1 cellular context compared by ENCODE assay signal in the genomic region with DNA sequence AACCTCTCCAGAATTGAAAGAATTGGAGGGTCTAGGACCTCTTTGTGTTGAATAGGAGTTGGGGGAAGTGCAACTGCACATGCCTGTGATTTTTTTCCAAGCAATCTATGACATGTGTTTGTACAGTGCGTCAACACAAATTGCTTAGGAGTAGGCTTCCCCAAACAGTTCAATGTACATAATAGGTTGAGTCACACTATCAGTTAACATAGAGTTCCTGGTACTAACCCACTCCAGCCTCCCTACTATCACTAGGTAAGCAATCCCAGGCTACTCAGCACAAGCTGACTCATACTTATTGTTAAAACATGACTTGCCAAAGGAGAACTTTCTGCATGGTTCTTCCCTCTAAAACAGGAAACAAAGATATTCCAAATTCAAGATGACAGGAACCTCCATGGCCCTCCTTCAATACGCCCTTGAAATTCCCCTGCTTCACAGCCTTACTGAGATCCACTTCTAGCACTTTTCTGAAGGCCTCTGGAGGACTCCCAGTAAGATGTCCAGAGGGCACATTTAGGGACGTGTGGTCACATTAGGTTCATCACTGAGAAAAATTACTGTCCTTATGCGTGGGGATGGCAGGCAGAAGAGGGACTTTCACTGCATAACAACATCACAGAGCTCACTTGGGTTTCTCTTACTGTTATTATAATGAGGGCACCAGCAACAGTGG.
TF ChIP-seq lines count a peak whose summit lies in the region.

No MANE protein-coding gene starts in this region.

TF ChIP-seq in K562, 482 proteins besides CTCF, POLR2A, EP300 and RAD21 (continued from another document and continues in another):
- TF ChIP-seq ZNF436 (CRISPR knock-in tag; IDR thresholded peaks at IDR 0.05) (no peak), ZNF197 (CRISPR knock-in tag; IDR thresholded peaks at IDR 0.05; ENCODE audit: low read depth) (no peak), EGR1 (conservative IDR thresholded peaks at IDR 0.05) (no peak), CBFA2T3 (IDR thresholded peaks at IDR 0.05) (peak; percentile 45; the same call in 1 of the 2 replicates), TRIM28 (IDR thresholded peaks at IDR 0.05) (no peak), FOXP1 (CRISPR knock-in tag; IDR thresholded peaks at IDR 0.05) (no peak), YY1 (IDR thresholded peaks at IDR 0.05; ENCODE audit: borderline replicate concordance in 1 of 3, control insufficient read depth in 1 of 3, extremely low read depth in 1 of 3, insufficient read depth in 3 of 3, insufficient read length in 1 of 3, insufficient replicate concordance in 2 of 3, low read depth in 1 of 3, low read length in 2 of 3) (no peak), SLC30A9 (CRISPR knock-in tag; IDR thresholded peaks at IDR 0.05) (no peak), ZFPM2 (CRISPR knock-in tag; IDR thresholded peaks at IDR 0.05) (no peak), DPF2 (IDR thresholded peaks at IDR 0.05) (peak; percentile 52), NFATC3 (IDR thresholded peaks at IDR 0.05) (no peak), CHCHD3 (CRISPR knock-in tag; IDR thresholded peaks at IDR 0.05) (no peak), MAFK (IDR thresholded peaks at IDR 0.05; ENCODE audit: low read length) (peak; percentile 59), ATF7 (IDR thresholded peaks at IDR 0.05) (0 out of 2 replicates have a peak, but pooled peaks have one; percentile 30), ETV6 (IDR thresholded peaks at IDR 0.05; ENCODE audit: borderline replicate concordance in 1 of 2, low read depth in 2 of 2, low read length in 1 of 2) (no peak), ETV6 (CRISPR knock-in tag; IDR thresholded peaks at IDR 0.05; ENCODE audit: borderline replicate concordance) (no peak), ZFX (CRISPR knock-in tag; IDR thresholded peaks at IDR 0.05) (no peak), ZNF316 (IDR thresholded peaks at IDR 0.05) (peak; percentile 85), NR1H2 (CRISPR knock-in tag; IDR thresholded peaks at IDR 0.05) (no peak), JUND (IDR thresholded peaks at IDR 0.05; ENCODE audit: borderline replicate concordance, low read depth, low read length) (peak; percentile 83), JUND (tag; IDR thresholded peaks at IDR 0.05; ENCODE audit: borderline replicate concordance, low read depth, low read length) (peak; percentile 79; the same call in 2 of the 3 replicates), SAFB (IDR thresholded peaks at IDR 0.05; ENCODE audit: borderline replicate concordance, low read depth, low read length) (no peak), ZNF384 (IDR thresholded peaks at IDR 0.05; ENCODE audit: low read depth, low read length) (no peak), ZNF212 (CRISPR knock-in tag; IDR thresholded peaks at IDR 0.05) (no peak), SRF (CRISPR knock-in tag; IDR thresholded peaks at IDR 0.05) (no peak), ARNT (IDR thresholded peaks at IDR 0.05) (no peak), ZNF431 (CRISPR knock-in tag; IDR thresholded peaks at IDR 0.05) (no peak), NFIX (CRISPR knock-in tag; IDR thresholded peaks at IDR 0.05; ENCODE audit: low read depth) (no peak), ZNF133 (CRISPR knock-in tag; IDR thresholded peaks at IDR 0.05) (no peak), GATA2 (CRISPR knock-in tag; IDR thresholded peaks at IDR 0.05) (no peak), RBM14 (IDR thresholded peaks at IDR 0.05; ENCODE audit: borderline replicate concordance, insufficient read depth, low read depth, low read length) (no peak), POLR2G (IDR thresholded peaks at IDR 0.05; ENCODE audit: low read depth, low read length) (no peak), NEUROD1 (IDR thresholded peaks at IDR 0.05; ENCODE audit: borderline replicate concordance, low read depth, low read length, partially characterized antibody) (no peak), RBM15 (IDR thresholded peaks at IDR 0.05; ENCODE audit: insufficient read depth, low read length) (no peak), ZBTB1 (CRISPR knock-in tag; IDR thresholded peaks at IDR 0.05; ENCODE audit: borderline replicate concordance, low read depth) (no peak), ZBED1 (IDR thresholded peaks at IDR 0.05) (no peak), ZNF224 (CRISPR knock-in tag; IDR thresholded peaks at IDR 0.05) (no peak), L3MBTL2 (IDR thresholded peaks at IDR 0.05) (no peak)
- TF ChIP-seq, protein P1, sequence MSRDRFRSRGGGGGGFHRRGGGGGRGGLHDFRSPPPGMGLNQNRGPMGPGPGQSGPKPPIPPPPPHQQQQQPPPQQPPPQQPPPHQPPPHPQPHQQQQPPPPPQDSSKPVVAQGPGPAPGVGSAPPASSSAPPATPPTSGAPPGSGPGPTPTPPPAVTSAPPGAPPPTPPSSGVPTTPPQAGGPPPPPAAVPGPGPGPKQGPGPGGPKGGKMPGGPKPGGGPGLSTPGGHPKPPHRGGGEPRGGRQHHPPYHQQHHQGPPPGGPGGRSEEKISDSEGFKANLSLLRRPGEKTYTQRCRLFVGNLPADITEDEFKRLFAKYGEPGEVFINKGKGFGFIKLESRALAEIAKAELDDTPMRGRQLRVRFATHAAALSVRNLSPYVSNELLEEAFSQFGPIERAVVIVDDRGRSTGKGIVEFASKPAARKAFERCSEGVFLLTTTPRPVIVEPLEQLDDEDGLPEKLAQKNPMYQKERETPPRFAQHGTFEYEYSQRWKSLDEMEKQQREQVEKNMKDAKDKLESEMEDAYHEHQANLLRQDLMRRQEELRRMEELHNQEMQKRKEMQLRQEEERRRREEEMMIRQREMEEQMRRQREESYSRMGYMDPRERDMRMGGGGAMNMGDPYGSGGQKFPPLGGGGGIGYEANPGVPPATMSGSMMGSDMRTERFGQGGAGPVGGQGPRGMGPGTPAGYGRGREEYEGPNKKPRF (IDR thresholded peaks at IDR 0.05; ENCODE audit: low read depth, low read length): no peak
- TF ChIP-seq, protein P2, sequence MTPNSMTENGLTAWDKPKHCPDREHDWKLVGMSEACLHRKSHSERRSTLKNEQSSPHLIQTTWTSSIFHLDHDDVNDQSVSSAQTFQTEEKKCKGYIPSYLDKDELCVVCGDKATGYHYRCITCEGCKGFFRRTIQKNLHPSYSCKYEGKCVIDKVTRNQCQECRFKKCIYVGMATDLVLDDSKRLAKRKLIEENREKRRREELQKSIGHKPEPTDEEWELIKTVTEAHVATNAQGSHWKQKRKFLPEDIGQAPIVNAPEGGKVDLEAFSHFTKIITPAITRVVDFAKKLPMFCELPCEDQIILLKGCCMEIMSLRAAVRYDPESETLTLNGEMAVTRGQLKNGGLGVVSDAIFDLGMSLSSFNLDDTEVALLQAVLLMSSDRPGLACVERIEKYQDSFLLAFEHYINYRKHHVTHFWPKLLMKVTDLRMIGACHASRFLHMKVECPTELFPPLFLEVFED (CRISPR knock-in tag; conservative IDR thresholded peaks at IDR 0.05): no peak
- TF ChIP-seq, protein P3, sequence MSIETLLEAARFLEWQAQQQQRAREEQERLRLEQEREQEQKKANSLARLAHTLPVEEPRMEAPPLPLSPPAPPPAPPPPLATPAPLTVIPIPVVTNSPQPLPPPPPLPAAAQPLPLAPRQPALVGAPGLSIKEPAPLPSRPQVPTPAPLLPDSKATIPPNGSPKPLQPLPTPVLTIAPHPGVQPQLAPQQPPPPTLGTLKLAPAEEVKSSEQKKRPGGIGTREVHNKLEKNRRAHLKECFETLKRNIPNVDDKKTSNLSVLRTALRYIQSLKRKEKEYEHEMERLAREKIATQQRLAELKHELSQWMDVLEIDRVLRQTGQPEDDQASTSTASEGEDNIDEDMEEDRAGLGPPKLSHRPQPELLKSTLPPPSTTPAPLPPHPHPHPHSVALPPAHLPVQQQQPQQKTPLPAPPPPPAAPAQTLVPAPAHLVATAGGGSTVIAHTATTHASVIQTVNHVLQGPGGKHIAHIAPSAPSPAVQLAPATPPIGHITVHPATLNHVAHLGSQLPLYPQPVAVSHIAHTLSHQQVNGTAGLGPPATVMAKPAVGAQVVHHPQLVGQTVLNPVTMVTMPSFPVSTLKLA (conservative IDR thresholded peaks at IDR 0.05): 0 out of 4 replicates have a peak, but pooled peaks of 1 of the 2 experiments have one; percentile 36
- TF ChIP-seq, protein P4, sequence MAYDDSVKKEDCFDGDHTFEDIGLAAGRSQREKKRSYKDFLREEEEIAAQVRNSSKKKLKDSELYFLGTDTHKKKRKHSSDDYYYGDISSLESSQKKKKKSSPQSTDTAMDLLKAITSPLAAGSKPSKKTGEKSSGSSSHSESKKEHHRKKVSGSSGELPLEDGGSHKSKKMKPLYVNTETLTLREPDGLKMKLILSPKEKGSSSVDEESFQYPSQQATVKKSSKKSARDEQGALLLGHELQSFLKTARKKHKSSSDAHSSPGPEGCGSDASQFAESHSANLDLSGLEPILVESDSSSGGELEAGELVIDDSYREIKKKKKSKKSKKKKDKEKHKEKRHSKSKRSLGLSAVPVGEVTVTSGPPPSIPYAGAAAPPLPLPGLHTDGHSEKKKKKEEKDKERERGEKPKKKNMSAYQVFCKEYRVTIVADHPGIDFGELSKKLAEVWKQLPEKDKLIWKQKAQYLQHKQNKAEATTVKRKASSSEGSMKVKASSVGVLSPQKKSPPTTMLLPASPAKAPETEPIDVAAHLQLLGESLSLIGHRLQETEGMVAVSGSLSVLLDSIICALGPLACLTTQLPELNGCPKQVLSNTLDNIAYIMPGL (CRISPR knock-in tag; IDR thresholded peaks at IDR 0.05): no peak
- TF ChIP-seq, protein P5, sequence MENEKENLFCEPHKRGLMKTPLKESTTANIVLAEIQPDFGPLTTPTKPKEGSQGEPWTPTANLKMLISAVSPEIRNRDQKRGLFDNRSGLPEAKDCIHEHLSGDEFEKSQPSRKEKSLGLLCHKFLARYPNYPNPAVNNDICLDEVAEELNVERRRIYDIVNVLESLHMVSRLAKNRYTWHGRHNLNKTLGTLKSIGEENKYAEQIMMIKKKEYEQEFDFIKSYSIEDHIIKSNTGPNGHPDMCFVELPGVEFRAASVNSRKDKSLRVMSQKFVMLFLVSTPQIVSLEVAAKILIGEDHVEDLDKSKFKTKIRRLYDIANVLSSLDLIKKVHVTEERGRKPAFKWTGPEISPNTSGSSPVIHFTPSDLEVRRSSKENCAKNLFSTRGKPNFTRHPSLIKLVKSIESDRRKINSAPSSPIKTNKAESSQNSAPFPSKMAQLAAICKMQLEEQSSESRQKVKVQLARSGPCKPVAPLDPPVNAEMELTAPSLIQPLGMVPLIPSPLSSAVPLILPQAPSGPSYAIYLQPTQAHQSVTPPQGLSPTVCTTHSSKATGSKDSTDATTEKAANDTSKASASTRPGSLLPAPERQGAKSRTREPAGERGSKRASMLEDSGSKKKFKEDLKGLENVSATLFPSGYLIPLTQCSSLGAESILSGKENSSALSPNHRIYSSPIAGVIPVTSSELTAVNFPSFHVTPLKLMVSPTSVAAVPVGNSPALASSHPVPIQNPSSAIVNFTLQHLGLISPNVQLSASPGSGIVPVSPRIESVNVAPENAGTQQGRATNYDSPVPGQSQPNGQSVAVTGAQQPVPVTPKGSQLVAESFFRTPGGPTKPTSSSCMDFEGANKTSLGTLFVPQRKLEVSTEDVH (IDR thresholded peaks at IDR 0.05; ENCODE audit: low read depth, partially characterized antibody): no peak
- TF ChIP-seq, protein P6, sequence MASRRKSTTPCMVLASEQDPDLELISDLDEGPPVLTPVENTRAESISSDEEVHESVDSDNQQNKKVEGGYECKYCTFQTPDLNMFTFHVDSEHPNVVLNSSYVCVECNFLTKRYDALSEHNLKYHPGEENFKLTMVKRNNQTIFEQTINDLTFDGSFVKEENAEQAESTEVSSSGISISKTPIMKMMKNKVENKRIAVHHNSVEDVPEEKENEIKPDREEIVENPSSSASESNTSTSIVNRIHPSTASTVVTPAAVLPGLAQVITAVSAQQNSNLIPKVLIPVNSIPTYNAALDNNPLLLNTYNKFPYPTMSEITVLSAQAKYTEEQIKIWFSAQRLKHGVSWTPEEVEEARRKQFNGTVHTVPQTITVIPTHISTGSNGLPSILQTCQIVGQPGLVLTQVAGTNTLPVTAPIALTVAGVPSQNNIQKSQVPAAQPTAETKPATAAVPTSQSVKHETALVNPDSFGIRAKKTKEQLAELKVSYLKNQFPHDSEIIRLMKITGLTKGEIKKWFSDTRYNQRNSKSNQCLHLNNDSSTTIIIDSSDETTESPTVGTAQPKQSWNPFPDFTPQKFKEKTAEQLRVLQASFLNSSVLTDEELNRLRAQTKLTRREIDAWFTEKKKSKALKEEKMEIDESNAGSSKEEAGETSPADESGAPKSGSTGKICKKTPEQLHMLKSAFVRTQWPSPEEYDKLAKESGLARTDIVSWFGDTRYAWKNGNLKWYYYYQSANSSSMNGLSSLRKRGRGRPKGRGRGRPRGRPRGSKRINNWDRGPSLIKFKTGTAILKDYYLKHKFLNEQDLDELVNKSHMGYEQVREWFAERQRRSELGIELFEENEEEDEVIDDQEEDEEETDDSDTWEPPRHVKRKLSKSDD (conservative IDR thresholded peaks at IDR 0.05; ENCODE audit: low read length): no peak
- TF ChIP-seq, protein P7, sequence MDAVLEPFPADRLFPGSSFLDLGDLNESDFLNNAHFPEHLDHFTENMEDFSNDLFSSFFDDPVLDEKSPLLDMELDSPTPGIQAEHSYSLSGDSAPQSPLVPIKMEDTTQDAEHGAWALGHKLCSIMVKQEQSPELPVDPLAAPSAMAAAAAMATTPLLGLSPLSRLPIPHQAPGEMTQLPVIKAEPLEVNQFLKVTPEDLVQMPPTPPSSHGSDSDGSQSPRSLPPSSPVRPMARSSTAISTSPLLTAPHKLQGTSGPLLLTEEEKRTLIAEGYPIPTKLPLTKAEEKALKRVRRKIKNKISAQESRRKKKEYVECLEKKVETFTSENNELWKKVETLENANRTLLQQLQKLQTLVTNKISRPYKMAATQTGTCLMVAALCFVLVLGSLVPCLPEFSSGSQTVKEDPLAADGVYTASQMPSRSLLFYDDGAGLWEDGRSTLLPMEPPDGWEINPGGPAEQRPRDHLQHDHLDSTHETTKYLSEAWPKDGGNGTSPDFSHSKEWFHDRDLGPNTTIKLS (IDR thresholded peaks at IDR 0.05; ENCODE audit: borderline replicate concordance, low read depth): no peak
- TF ChIP-seq, protein P8, sequence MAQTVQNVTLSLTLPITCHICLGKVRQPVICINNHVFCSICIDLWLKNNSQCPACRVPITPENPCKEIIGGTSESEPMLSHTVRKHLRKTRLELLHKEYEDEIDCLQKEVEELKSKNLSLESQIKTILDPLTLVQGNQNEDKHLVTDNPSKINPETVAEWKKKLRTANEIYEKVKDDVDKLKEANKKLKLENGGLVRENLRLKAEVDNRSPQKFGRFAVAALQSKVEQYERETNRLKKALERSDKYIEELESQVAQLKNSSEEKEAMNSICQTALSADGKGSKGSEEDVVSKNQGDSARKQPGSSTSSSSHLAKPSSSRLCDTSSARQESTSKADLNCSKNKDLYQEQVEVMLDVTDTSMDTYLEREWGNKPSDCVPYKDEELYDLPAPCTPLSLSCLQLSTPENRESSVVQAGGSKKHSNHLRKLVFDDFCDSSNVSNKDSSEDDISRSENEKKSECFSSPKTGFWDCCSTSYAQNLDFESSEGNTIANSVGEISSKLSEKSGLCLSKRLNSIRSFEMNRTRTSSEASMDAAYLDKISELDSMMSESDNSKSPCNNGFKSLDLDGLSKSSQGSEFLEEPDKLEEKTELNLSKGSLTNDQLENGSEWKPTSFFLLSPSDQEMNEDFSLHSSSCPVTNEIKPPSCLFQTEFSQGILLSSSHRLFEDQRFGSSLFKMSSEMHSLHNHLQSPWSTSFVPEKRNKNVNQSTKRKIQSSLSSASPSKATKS (CRISPR knock-in tag; IDR thresholded peaks at IDR 0.05): no peak
- TF ChIP-seq, protein P9, sequence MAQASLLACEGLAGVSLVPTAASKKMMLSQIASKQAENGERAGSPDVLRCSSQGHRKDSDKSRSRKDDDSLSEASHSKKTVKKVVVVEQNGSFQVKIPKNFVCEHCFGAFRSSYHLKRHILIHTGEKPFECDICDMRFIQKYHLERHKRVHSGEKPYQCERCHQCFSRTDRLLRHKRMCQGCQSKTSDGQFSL (CRISPR knock-in tag; IDR thresholded peaks at IDR 0.05): no peak
- TF ChIP-seq, protein P9 (tag; IDR thresholded peaks at IDR 0.05): no peak
